12 cellular contexts compared by ENCODE assay signal in the genomic region with DNA sequence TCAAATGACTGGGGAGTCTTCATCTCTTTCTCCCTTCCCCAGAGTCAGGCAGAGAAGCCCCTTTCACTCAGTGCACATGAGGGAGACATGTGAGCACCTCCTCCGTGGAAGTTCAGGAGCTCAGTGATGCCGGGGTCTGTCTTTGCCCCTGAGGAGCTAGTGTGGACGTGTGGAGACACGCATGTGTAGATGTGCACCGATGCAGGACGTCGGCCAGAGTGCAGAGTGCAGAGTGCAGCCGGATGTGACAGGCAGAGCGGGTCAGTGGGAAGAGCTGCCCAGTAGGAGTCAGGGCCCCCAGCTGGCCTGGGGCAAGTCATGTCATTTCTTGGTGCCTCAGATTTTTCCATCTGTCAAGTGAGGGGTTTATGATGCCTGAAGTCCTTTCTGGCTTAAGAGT. TPM values are rescaled to one million over a fixed set of nuclear protein-coding genes. Genes with fewer than 3 reads are reported as not detected.
DNase-seq lines count a peak whose midpoint lies in the region; ATAC-seq, FAIRE-seq and TF ChIP-seq lines count a peak whose summit lies in the region.
"Had no signal": no experiment of that assay in that cellular context is flagged by ENCODE, and none has a peak within 500 bp of the region (broad histone marks: within the 10 kb centered on the region; RNA-seq: fewer than 3 reads in every experiment).

No MANE protein-coding gene starts in this region.

- TF ChIP-seq RAD21 in K562 (CRISPR knock-in tag; conservative IDR thresholded peaks at IDR 0.05 in 1 of 2, IDR thresholded peaks at IDR 0.05 in 1 of 2) = no peak

- peaks cover 30 to 48% (median 37%) of the 10 kb centered on the region in 11 experiments for H3K9me3 ChIP-seq in BLaER1 treated with 17β-estradiol and CSF1 and Interleukin-3, amounts not matched to agents 10 nM and 100 nM (replicated peaks in 1 of 11)
- no peaks in the 10 kb centered on the region for H3K9me3 ChIP-seq in K562 (replicated peaks; ENCODE audit: control insufficient read depth, insufficient read depth, low read depth, low read length)
- H3K9me3 ChIP-seq in hepatocyte (ENCODE audit: low read depth) = no peaks in the 10 kb centered on the region
- H3K9me3 ChIP-seq in gastrocnemius medialis = no peaks in the 10 kb centered on the region
- H3K9me3 ChIP-seq: SJSA1 had no signal

- no peak for TF ChIP-seq POLR2A in K562 (conservative IDR thresholded peaks at IDR 0.05)
- TF ChIP-seq POLR2A in gastrocnemius medialis (IDR thresholded peaks at IDR 0.05) = no peak

- H3K79me2 ChIP-seq in K562 (ENCODE audit: control insufficient read depth, insufficient read depth, low read length) = no peaks in the 10 kb centered on the region
- peaks cover 29% of the 10 kb centered on the region for H3K79me2 ChIP-seq in hepatocyte

- in situ Hi-C loops in K562 (cut with MboI) (no loop called here), gastrocnemius medialis (cut with MboI; ENCODE audit: low sequenced_read_pairs in 4 of 4) (no loop called here)

- intact Hi-C loops in K562 (cut with micrococcal nuclease) = no loop called here
- intact Hi-C loops in gastrocnemius medialis (cut with DNase I; ENCODE audit: low total_unique reads) = no loop called here

- no peaks in the 10 kb centered on the region for H3K9me2 ChIP-seq in hepatocyte (replicated peaks; ENCODE audit: insufficient read depth)

- 9% methylated on average over 9 of the region's 9 CpGs for WGBS in K562 (ENCODE audit: insufficient coverage, low coverage, missing lambda C conversion rate)
- WGBS in hepatocyte (ENCODE audit: low lambda C conversion rate, missing lambda C conversion rate) = 80% methylated on average over 9 of the region's 9 CpGs

- H3K4me2 ChIP-seq in BLaER1 treated with 17β-estradiol and CSF1 and Interleukin-3, amounts not matched to agents 10 nM and 100 nM = peak overlapping the region; percentile 75 to 93 (median 82)
- H3K4me2 ChIP-seq in K562 (ENCODE audit: insufficient read depth, low read length) (no peak overlapping the region), hepatocyte (peak overlapping the region; percentile 42)

- H2AFZ ChIP-seq in K562 (ENCODE audit: low read depth, low read length) (no peak overlapping the region), hepatocyte (no peak overlapping the region)

- BruUV-seq in K562 (replicated peaks; lab: Mats Ljungman, UMichigan) = no TSS peak

- no peaks in the 10 kb centered on the region for H4K20me1 ChIP-seq in BLaER1 treated with 17β-estradiol and CSF1 and Interleukin-3, amounts not matched to agents 10 nM and 100 nM
- no peaks in the 10 kb centered on the region for H4K20me1 ChIP-seq in K562 (replicated peaks; ENCODE audit: control insufficient read depth, insufficient read depth, low read length)
- H4K20me1 ChIP-seq in hepatocyte (ENCODE audit: insufficient read depth, poor library complexity, severe bottlenecking) = no peaks in the 10 kb centered on the region

- TF ChIP-seq EP300 in K562 (IDR thresholded peaks at IDR 0.05; ENCODE audit: low read length) = no peak

- H3K36me3 ChIP-seq in BLaER1 treated with 17β-estradiol and CSF1 and Interleukin-3, amounts not matched to agents 10 nM and 100 nM = peaks cover 0 to 18% (median 0%) of the 10 kb centered on the region in 11 experiments; a peak in 3 of 22 replicates
- H3K36me3 ChIP-seq in K562 (ENCODE audit: control insufficient read depth, insufficient read depth, low read length) = no peaks in the 10 kb centered on the region
- H3K36me3 ChIP-seq in hepatocyte (replicated peaks; ENCODE audit: insufficient read depth, low read depth) = no peaks in the 10 kb centered on the region
- no peaks in the 10 kb centered on the region for H3K36me3 ChIP-seq in gastrocnemius medialis
- H3K36me3 ChIP-seq: SJSA1 had no signal

- peak overlapping the region in 8 of 10 experiments; percentile 15 to 42 (median 36); a peak in 12 of 20 replicates for H3K4me3 ChIP-seq in BLaER1 treated with 17β-estradiol and CSF1 and Interleukin-3, amounts not matched to agents 10 nM and 100 nM
- H3K4me3 ChIP-seq in K562 (no peak overlapping the region), hepatocyte (no peak overlapping the region), gastrocnemius medialis (peak overlapping the region in 2 of 4 donors; percentile 6 to 7)
- H3K4me3 ChIP-seq: SJSA1 had no signal

- H3K9ac ChIP-seq in BLaER1 treated with 17β-estradiol and CSF1 and Interleukin-3, amounts not matched to agents 10 nM and 100 nM = peak overlapping the region in 7 of 11 experiments; percentile 44 to 69 (median 53); a peak in 12 of 22 replicates
- H3K9ac ChIP-seq in K562 (ENCODE audit: insufficient read depth in 1 of 2, low read depth in 2 of 2, low read length in 2 of 2) = no peak overlapping the region

- CTCF ChIA-PET in K562 (lab: Yijun Ruan, JAX; ENCODE audit: low intra/inter-chr PET ratio) = no interaction called here

- POLR2A ChIA-PET in K562 (lab: Yijun Ruan, JAX) = no interaction called here

- no peak for TF ChIP-seq CTCF in K562 (IDR thresholded peaks at IDR 0.05 in 2 of 3, conservative IDR thresholded peaks at IDR 0.05 in 1 of 3; ENCODE audit: insufficient read depth in 2 of 3, low read depth in 1 of 3, low read length in 3 of 3)
- TF ChIP-seq CTCF in hepatocyte (IDR thresholded peaks at IDR 0.05; ENCODE audit: poor library complexity) = no peak
- no peak for TF ChIP-seq CTCF in gastrocnemius medialis (IDR thresholded peaks at IDR 0.05 in 4 of 5, conservative IDR thresholded peaks at IDR 0.05 in 1 of 5)

- H3K27ac ChIP-seq in BLaER1 treated with 17β-estradiol and CSF1 and Interleukin-3, amounts not matched to agents 10 nM and 100 nM = peak overlapping the region in 9 of 11 experiments; percentile 39 to 87 (median 77); a peak in 16 of 22 replicates
- H3K27ac ChIP-seq in K562 (ENCODE audit: extremely low read depth, low read depth, low read length) (no peak overlapping the region), hepatocyte (peak overlapping the region; percentile 43), gastrocnemius medialis (peak overlapping the region; percentile 47 to 74 (median 68))
- H3K27ac ChIP-seq: epithelial cell of prostate, SJSA1 had no signal

- FAIRE-seq in K562 (lab: Jason Lieb, UNC) = no peak
- FAIRE-seq in frontal cortex (lab: Jason Lieb, UNC) = no peak

- no peaks in the 10 kb centered on the region for H3K27me3 ChIP-seq in BLaER1 treated with 17β-estradiol and CSF1 and Interleukin-3, amounts not matched to agents 10 nM and 100 nM
- H3K27me3 ChIP-seq in K562 (ENCODE audit: control insufficient read depth in 2 of 2, insufficient read depth in 2 of 2, low read length in 2 of 2) (peaks cover 0 to 14% of the 10 kb centered on the region in 2 experiments; a peak in 1 of 5 replicates), hepatocyte (no peaks in the 10 kb centered on the region), gastrocnemius medialis (no peaks in the 10 kb centered on the region)
- H3K27me3 ChIP-seq: SJSA1 had no signal

- H3K9me1 ChIP-seq in K562 (ENCODE audit: control insufficient read depth, insufficient read depth, low read length) = no peaks in the 10 kb centered on the region

- DNase-seq in K562 (ENCODE audit: extremely low read depth in 1 of 4, low spot score in 3 of 4) (no peak), hepatocyte (ENCODE audit: low spot score) (no peak), gastrocnemius medialis (no peak), frontal cortex (ENCODE audit: low spot score in 2 of 2) (no peak), NCI-H146 treated with DMSO at 0.1 percent for 48 hours (lab: John Stamatoyannopoulos, UW; ENCODE audit: unreplicated experiment) (no peak)
- DNase-seq: activated CD4-positive, alpha-beta memory T cell treated with anti-CD3 and anti-CD28 coated beads, Interleukin-2, amount 10 ng/mL, durations not matched to agents 7 days and 5 days; stimulated activated CD4-positive, alpha-beta T cell treated with anti-CD3 and anti-CD28 coated beads, Interleukin-1b, Interleukin-23, amount 100 ng/mL, for 48 hours had no signal

- H3K4me1 ChIP-seq in BLaER1 treated with 17β-estradiol and CSF1 and Interleukin-3, amounts not matched to agents 10 nM and 100 nM = peaks cover 16 to 34% (median 25%) of the 10 kb centered on the region in 10 experiments
- H3K4me1 ChIP-seq in K562 (replicated peaks in 1 of 2; ENCODE audit: control insufficient read depth in 2 of 2, insufficient read depth in 2 of 2, low read length in 2 of 2) = no peaks in the 10 kb centered on the region; a peak in 1 of 5 replicates
- peaks cover 7% of the 10 kb centered on the region for H3K4me1 ChIP-seq in hepatocyte (ENCODE audit: insufficient read depth)
- peaks cover 7 to 13% of the 10 kb centered on the region in 2 donors for H3K4me1 ChIP-seq in gastrocnemius medialis
- H3K4me1 ChIP-seq: SJSA1 had no signal

- ATAC-seq in K562 = peak; percentile 27; the same call in 2 of the 3 replicates
- ATAC-seq in gastrocnemius medialis = peak in 1 of 2 donors; percentile 5
- no peak for ATAC-seq in GM18907 (IDR thresholded peaks at IDR 0.05; ENCODE audit: unreplicated experiment)
- ATAC-seq in HG03196 (IDR thresholded peaks at IDR 0.05; ENCODE audit: unreplicated experiment) = no peak

TF ChIP-seq in K562, 482 proteins besides CTCF, POLR2A, EP300 and RAD21:
- TF ChIP-seq ZNF133 (CRISPR knock-in tag; IDR thresholded peaks at IDR 0.05) = no peak
- TF ChIP-seq NR2C2 (CRISPR knock-in tag; IDR thresholded peaks at IDR 0.05) = no peak
- peak; percentile 32; the same call in 1 of the 2 replicates for TF ChIP-seq NR2C2 (tag; IDR thresholded peaks at IDR 0.05)
- TF ChIP-seq PHF21A (IDR thresholded peaks at IDR 0.05; ENCODE audit: borderline replicate concordance, low read depth) = no peak
- no peak for TF ChIP-seq CC2D1A (IDR thresholded peaks at IDR 0.05)

RNA-seq across cellular contexts. Expression of a gene that starts 20.7 kb away (rescaled TPM):
- total RNA-seq in K562 (2011; cell fraction: chromatin; rRNA removed; ENCODE audit: low replicate concordance) = 6.5 and 12.5 TPM in 2 replicates
- 3.6 and 4.2 TPM in 2 replicates for total RNA-seq in K562 (2011; cell fraction: nucleolus; rRNA removed)
- 8.4 and 8.6 TPM in 2 replicates for total RNA-seq in K562 (2011; cell fraction: nucleoplasm; rRNA removed)
- total RNA-seq in K562 (2014; rRNA removed) (0.23 and 0.65 TPM in 2 replicates), K562 (2014; rRNA removed; fragmentation: Illumina TruSeq; extraction: Trizol) (0.19 and 0.55 TPM in 2 replicates), K562 (2015; rRNA removed; fragmentation: Illumina TruSeq; extraction: Trizol) (0.26 and 0.33 TPM in 2 replicates), K562 (2021) (0.60 and 0.94 TPM in 2 replicates), hepatocyte (35.3 and 38.6 TPM in 2 replicates), gastrocnemius medialis (1 to 10 TPM; 4.7 to 9.4 (median 7.4) TPM), frontal cortex (22.4 TPM)
- polyA plus RNA-seq in K562 (2011; rRNA removed) (1.4 and 2.1 TPM in 2 replicates), K562 (2014; fragmentation: Illumina TruSeq; extraction: Trizol) (0.47 and 0.76 TPM in 2 replicates), K562 (2014; fragmentation: Nextera tagmentation; extraction: Ambion mirVana) (not detected), K562 (2014; rRNA removed) (0.58 and 0.60 TPM in 2 replicates), hepatocyte (16.6 and 19.8 TPM in 2 replicates)
- 1.2 and 1.7 TPM in 2 replicates for polyA plus RNA-seq in K562 (2011; cell fraction: cytosol; rRNA removed)
- polyA plus RNA-seq in K562 (2011; cell fraction: nucleus; rRNA removed) = 2.7 and 3.5 TPM in 2 replicates
- polyA plus RNA-seq in K562 (2012) = 0.90 and 2.6 TPM in 2 replicates
- 0.70 and 1.9 TPM in 2 replicates for polyA minus RNA-seq in K562 (2011; rRNA and poly(A)+ RNA removed)
- 0.57 and 1.7 TPM in 2 replicates for polyA minus RNA-seq in K562 (2011; cell fraction: cytosol; rRNA and poly(A)+ RNA removed)
- 1.1 and 1.4 TPM in 2 replicates for polyA minus RNA-seq in K562 (2011; cell fraction: nucleus; rRNA and poly(A)+ RNA removed)

Comparison
In these comparisons a context has a peak if more than half of its experiments do, and no peak if none do; other contexts are left out.
1. H3K4me3 ChIP-seq: peak in BLaER1 treated with 17β-estradiol and CSF1 and Interleukin-3, amounts not matched to agents 10 nM and 100 nM (8 of 10); none in K562 (single experiment) and hepatocyte (single experiment).
2. H3K9ac ChIP-seq: peak in BLaER1 treated with 17β-estradiol and CSF1 and Interleukin-3, amounts not matched to agents 10 nM and 100 nM (7 of 11); none in K562 (0 of 2).